In the genomic region with DNA sequence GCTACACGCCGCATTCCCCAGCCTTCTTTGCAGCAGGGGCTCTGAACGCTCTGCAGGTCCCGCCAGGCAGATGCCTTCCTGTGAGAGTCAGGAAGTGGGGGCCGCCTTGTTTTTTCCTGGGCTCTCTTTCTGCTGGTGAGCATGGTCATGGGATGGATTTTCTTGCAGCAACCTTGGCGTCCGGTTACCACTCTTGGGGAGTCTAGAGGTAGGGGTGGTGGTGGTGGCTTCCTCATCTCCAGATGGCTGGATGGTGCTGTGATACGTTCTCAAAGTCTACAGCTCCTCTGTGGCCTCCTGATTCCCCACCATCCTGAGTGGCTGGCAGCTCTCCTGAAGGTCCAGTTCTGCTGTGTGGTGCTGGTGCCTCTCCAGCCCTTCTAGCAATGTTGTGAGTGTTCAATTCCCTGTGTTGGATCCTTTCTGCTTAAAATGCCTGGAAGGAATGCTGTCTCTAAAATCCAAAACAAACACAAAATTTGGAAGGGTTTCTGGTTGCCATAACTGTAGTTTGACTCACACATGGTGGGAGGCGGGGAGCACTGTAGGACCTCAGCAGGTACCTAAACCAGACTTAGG, we compare ENCODE assay signal across 19 cellular contexts.
DNase-seq lines count a peak whose midpoint lies in the region; ATAC-seq and TF ChIP-seq lines count a peak whose summit lies in the region.
"Had no signal": no experiment of that assay in that cellular context is flagged by ENCODE, and none has a peak within 500 bp of the region (broad histone marks: within the 10 kb centered on the region; RNA-seq: fewer than 3 reads in every experiment).

No MANE protein-coding gene starts in this region.

- no peak overlapping the region for H3K4me3 Mint-ChIP-seq in activated naive CD8-positive, alpha-beta T cell treated with anti-CD3 and anti-CD28 coated beads, Interleukin-2, amount 10 ng/mL, durations not matched to agents 7 days and 5 days
- no peak overlapping the region for H3K4me3 Mint-ChIP-seq in activated naive CD8-positive, alpha-beta T cell treated with anti-CD3 and anti-CD28 coated beads, Interleukin-2, amount 50 U/mL, for 24 hours
- no peak overlapping the region for H3K4me3 Mint-ChIP-seq in mesothelial cell of epicardium
- H3K4me3 Mint-ChIP-seq: activated naive CD4-positive, alpha-beta T cell treated with anti-CD3 and anti-CD28 coated beads, Interleukin-2, amount 50 U/mL, for 24 hours; GM23338 had no signal

- peaks cover 28% of the 10 kb centered on the region for H3K4me1 Mint-ChIP-seq in activated naive CD8-positive, alpha-beta T cell treated with anti-CD3 and anti-CD28 coated beads, Interleukin-2, amount 10 ng/mL, durations not matched to agents 7 days and 5 days
- H3K4me1 Mint-ChIP-seq in activated naive CD8-positive, alpha-beta T cell treated with anti-CD3 and anti-CD28 coated beads, Interleukin-2, amount 50 U/mL, for 24 hours, result peaks cover 10% of the 10 kb centered on the region
- peaks cover 36% of the 10 kb centered on the region for H3K4me1 Mint-ChIP-seq in mesothelial cell of epicardium

- H3K4me3 ChIP-seq in choroid plexus epithelial cell (ENCODE audit: low read depth, low read length) (no peak overlapping the region), upper lobe of right lung (no peak overlapping the region)
- H3K4me3 ChIP-seq: coronary artery, GM23338 had no signal

- H3K9me3 ChIP-seq in upper lobe of right lung, result no peaks in the 10 kb centered on the region
- H3K9me3 ChIP-seq: Caco-2 had no signal

- POLR2A ChIA-PET in activated naive CD8-positive, alpha-beta T cell treated with anti-CD3 and anti-CD28 coated beads, Interleukin-2, amount 10 ng/mL, durations not matched to agents 7 days and 5 days (lab: Charles Lee), result no interaction called here

- peak; percentile 36 for ATAC-seq in activated naive CD8-positive, alpha-beta T cell treated with anti-CD3 and anti-CD28 coated beads, Interleukin-2, amount 10 ng/mL, durations not matched to agents 7 days and 5 days (ENCODE audit: low read depth)
- ATAC-seq in activated naive CD8-positive, alpha-beta T cell treated with anti-CD3 and anti-CD28 coated beads, Interleukin-2, amount 50 U/mL, for 24 hours, result no peak
- ATAC-seq in upper lobe of right lung, result no peak
- ATAC-seq in HG02759 (IDR thresholded peaks at IDR 0.05; ENCODE audit: unreplicated experiment), result no peak
- ATAC-seq: activated CD4-positive, CD25-positive, alpha-beta regulatory T cell treated with anti-CD3 and anti-CD28 coated beads, Interleukin-2, amount 50 U/mL, for 24 hours; esophagus mucosa; GM23338 had no signal

- peaks cover 16% of the 10 kb centered on the region for H3K27me3 Mint-ChIP-seq in activated naive CD8-positive, alpha-beta T cell treated with anti-CD3 and anti-CD28 coated beads, Interleukin-2, amount 10 ng/mL, durations not matched to agents 7 days and 5 days
- H3K27me3 Mint-ChIP-seq in activated naive CD8-positive, alpha-beta T cell treated with anti-CD3 and anti-CD28 coated beads, Interleukin-2, amount 50 U/mL, for 24 hours, result peaks cover 10% of the 10 kb centered on the region
- H3K27me3 Mint-ChIP-seq in mesothelial cell of epicardium (ENCODE audit: low read depth), result no peaks in the 10 kb centered on the region

- intact Hi-C loops in upper lobe of right lung (cut with DNase I), result no loop called here

- peaks cover 46% of the 10 kb centered on the region for H3K4me1 ChIP-seq in upper lobe of right lung

- no peaks in the 10 kb centered on the region for H3K36me3 ChIP-seq in upper lobe of right lung

- H3K27ac ChIP-seq in upper lobe of right lung, result peak overlapping the region; percentile 17
- H3K27ac ChIP-seq: 22Rv1 had no signal

- no peak overlapping the region for H3K27ac Mint-ChIP-seq in activated naive CD8-positive, alpha-beta T cell treated with anti-CD3 and anti-CD28 coated beads, Interleukin-2, amount 10 ng/mL, durations not matched to agents 7 days and 5 days
- no peak overlapping the region for H3K27ac Mint-ChIP-seq in activated naive CD8-positive, alpha-beta T cell treated with anti-CD3 and anti-CD28 coated beads, Interleukin-2, amount 50 U/mL, for 24 hours
- peak overlapping the region; percentile 37 for H3K27ac Mint-ChIP-seq in mesothelial cell of epicardium
- H3K27ac Mint-ChIP-seq: GM23338 had no signal

- H3K9me3 Mint-ChIP-seq in activated naive CD8-positive, alpha-beta T cell treated with anti-CD3 and anti-CD28 coated beads, Interleukin-2, amount 10 ng/mL, durations not matched to agents 7 days and 5 days, result peaks cover 3% of the 10 kb centered on the region
- H3K9me3 Mint-ChIP-seq in activated naive CD8-positive, alpha-beta T cell treated with anti-CD3 and anti-CD28 coated beads, Interleukin-2, amount 50 U/mL, for 24 hours, result no peaks in the 10 kb centered on the region
- H3K9me3 Mint-ChIP-seq in mesothelial cell of epicardium, result no peaks in the 10 kb centered on the region
- H3K9me3 Mint-ChIP-seq: activated naive CD4-positive, alpha-beta T cell treated with anti-CD3 and anti-CD28 coated beads, Interleukin-2, amount 50 U/mL, for 24 hours; GM23338 had no signal

- peak; percentile 24 for DNase-seq in activated naive CD8-positive, alpha-beta T cell treated with anti-CD3 and anti-CD28 coated beads, Interleukin-2, amount 10 ng/mL, durations not matched to agents 7 days and 5 days
- no peak for DNase-seq in activated naive CD8-positive, alpha-beta T cell treated with anti-CD3 and anti-CD28 coated beads, Interleukin-2, amount 50 U/mL, for 24 hours
- DNase-seq in choroid plexus epithelial cell (ENCODE audit: low read depth) (peak; percentile 51), mesothelial cell of epicardium (ENCODE audit: low spot score in 2 of 2, unreplicated experiment in 2 of 2) (no peak), upper lobe of right lung (no peak), GF-D8 (lab: John Stamatoyannopoulos, UW) (no peak)
- no peak for DNase-seq in stimulated activated CD8-positive, alpha-beta memory T cell treated with anti-CD3 and anti-CD28 coated beads, Interleukin-4, amount 100 ng/mL, for 48 hours
- DNase-seq: activated CD8-positive, alpha-beta memory T cell treated with anti-CD3 and anti-CD28 coated beads, Interleukin-2, amount 50 U/mL, for 4 hours; Caco-2; NCI-H1417; NCI-H524 treated with DMSO at 0.1 percent for 48 hours; stimulated activated CD4-positive, alpha-beta T cell treated with anti-CD3 and anti-CD28 coated beads, Interleukin-2, amount 100 ng/mL, for 24 hours had no signal

- H3K36me3 Mint-ChIP-seq in activated naive CD8-positive, alpha-beta T cell treated with anti-CD3 and anti-CD28 coated beads, Interleukin-2, amount 10 ng/mL, durations not matched to agents 7 days and 5 days, result no peaks in the 10 kb centered on the region
- no peaks in the 10 kb centered on the region for H3K36me3 Mint-ChIP-seq in activated naive CD8-positive, alpha-beta T cell treated with anti-CD3 and anti-CD28 coated beads, Interleukin-2, amount 50 U/mL, for 24 hours (ENCODE audit: low read depth)
- no peaks in the 10 kb centered on the region for H3K36me3 Mint-ChIP-seq in mesothelial cell of epicardium
- H3K36me3 Mint-ChIP-seq: activated naive CD4-positive, alpha-beta T cell treated with anti-CD3 and anti-CD28 coated beads, Interleukin-2, amount 50 U/mL, for 24 hours had no signal

- no peaks in the 10 kb centered on the region for H3K27me3 ChIP-seq in upper lobe of right lung

- TF ChIP-seq CTCF in choroid plexus epithelial cell (conservative IDR thresholded peaks at IDR 0.05; ENCODE audit: low read depth, low read length) (no peak), mesothelial cell of epicardium (IDR thresholded peaks at IDR 0.05; ENCODE audit: unreplicated experiment) (no peak), upper lobe of right lung (IDR thresholded peaks at IDR 0.05) (no peak)

Comparison
In these comparisons a context has a peak if more than half of its experiments do, and no peak if none do; other contexts are left out.
1. DNase-seq: peak in activated naive CD8-positive, alpha-beta T cell treated with anti-CD3 and anti-CD28 coated beads, Interleukin-2, amount 10 ng/mL, durations not matched to agents 7 days and 5 days (single experiment) and choroid plexus epithelial cell (single experiment); none in activated naive CD8-positive, alpha-beta T cell treated with anti-CD3 and anti-CD28 coated beads, Interleukin-2, amount 50 U/mL, for 24 hours (single experiment), mesothelial cell of epicardium (0 of 2), upper lobe of right lung (single experiment), stimulated activated CD8-positive, alpha-beta memory T cell treated with anti-CD3 and anti-CD28 coated beads, Interleukin-4, amount 100 ng/mL, for 48 hours (single experiment) and GF-D8 (single experiment).